In the genomic region with DNA sequence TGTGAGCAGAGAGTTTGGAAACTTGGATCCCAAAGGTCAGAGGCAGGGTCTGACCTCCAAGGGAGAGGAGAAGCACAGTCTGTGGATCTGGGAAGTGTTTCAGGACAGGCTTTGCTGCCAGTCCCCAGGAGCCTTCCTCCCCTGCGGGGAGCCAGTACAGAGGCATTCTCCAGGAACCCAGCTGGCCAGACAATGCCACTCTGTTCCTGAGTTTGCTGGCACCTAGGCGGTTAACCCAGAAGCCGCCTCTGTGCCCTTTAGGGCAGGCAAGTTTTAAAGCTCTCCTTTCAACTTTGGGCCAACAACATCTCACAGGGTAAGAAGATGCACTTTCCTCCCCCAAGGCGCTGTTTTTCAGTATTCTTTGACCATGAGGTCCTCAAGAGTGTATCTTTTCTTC, we compare ENCODE assay signal across 22 cellular contexts. TPM values are rescaled to one million over a fixed set of nuclear protein-coding genes. Genes with fewer than 3 reads are reported as not detected.
A peak's percentile ranks its signal among the peaks of the same experiment; 100 is the strongest.
DNase-seq lines count a peak whose midpoint lies in the region; ATAC-seq and TF ChIP-seq lines count a peak whose summit lies in the region.
"Had no signal": no experiment of that assay in that cellular context is flagged by ENCODE, and none has a peak within 500 bp of the region (broad histone marks: within the 10 kb centered on the region; RNA-seq: fewer than 3 reads in every experiment).

No MANE protein-coding gene starts in this region.

- H4K91ac ChIP-seq in H9 (ENCODE audit: insufficient read length, low read depth, low read length) = no peak overlapping the region

- H3K14ac ChIP-seq in H9 (ENCODE audit: insufficient read depth, low read length) = no peak overlapping the region

- H3K9me3 Mint-ChIP-seq in H9 = no peaks in the 10 kb centered on the region

- H3K4me1 ChIP-seq in H9 (ENCODE audit: insufficient read depth, low read length) = peaks cover 3% of the 10 kb centered on the region; the same call in 1 of the 2 replicates
- no peaks in the 10 kb centered on the region for H3K4me1 ChIP-seq in Peyer's patch

- H3K23ac ChIP-seq in H9 (ENCODE audit: insufficient read length, low read depth, low read length) = no peak overlapping the region

- no peaks in the 10 kb centered on the region for H3K36me3 ChIP-seq in Peyer's patch

- no peak overlapping the region for H3K4me2 ChIP-seq in H9 (ENCODE audit: insufficient read depth, insufficient read length, low read length)
- H3K4me2 ChIP-seq: PC-9 had no signal

- POLR2A ChIA-PET in RWPE1 (lab: Yijun Ruan, JAX; ENCODE audit: low non-redundant PET) = no interaction called here

- TF ChIP-seq POLR2A in Peyer's patch (IDR thresholded peaks at IDR 0.05) = no peak

- H3K4ac ChIP-seq in H9 (ENCODE audit: low read depth, low read length) = no peak overlapping the region

- peaks cover 22 to 27% of the 10 kb centered on the region in 2 experiments for H3K4me1 Mint-ChIP-seq in H9

- H3K4me3 ChIP-seq in Peyer's patch = no peak overlapping the region
- H3K4me3 ChIP-seq: GM23248, K562, PC-9, SK-N-MC had no signal

- H4K20me1 ChIP-seq in H9 (ENCODE audit: control insufficient read depth, insufficient read depth, insufficient read length) = no peaks in the 10 kb centered on the region

- H3K56ac ChIP-seq in H9 (ENCODE audit: insufficient read length, low read depth, low read length) = no peak overlapping the region

- CTCF ChIA-PET in RWPE1 (lab: Yijun Ruan, JAX) = interaction anchor here (0.6 to 4.6 kb wide), 8 partner anchors 10 to 1855 kb away, joined by 3 to 27 read pairs (median 4); no protein-coding TSS in a partner anchor

- no peak overlapping the region for H4K8ac ChIP-seq in H9 (replicated peaks; ENCODE audit: insufficient read length, low read depth, low read length)

- H4K5ac ChIP-seq in H9 (ENCODE audit: insufficient read length, low read depth, low read length) = no peak overlapping the region

- no peaks in the 10 kb centered on the region for H3K79me2 ChIP-seq in H9 (ENCODE audit: insufficient read depth, low read length)

- H2BK120ac ChIP-seq in H9 (ENCODE audit: low read depth, low read length, poor library complexity, severe bottlenecking) = no peak overlapping the region

- ATAC-seq in HG03280 (IDR thresholded peaks at IDR 0.05; ENCODE audit: unreplicated experiment) = no peak
- ATAC-seq: HCT116, K562, Right ventricle myocardium inferior had no signal

- no peak overlapping the region for H2AFZ ChIP-seq in H9 (ENCODE audit: low read length)
- H2AFZ ChIP-seq: GM23248, PC-9 had no signal

- H2BK20ac ChIP-seq in H9 (ENCODE audit: low read depth, low read length, poor library complexity, severe bottlenecking) = no peak overlapping the region

- no peaks in the 10 kb centered on the region for H3K27me3 ChIP-seq in H9 (ENCODE audit: insufficient read depth, low read length)
- no peaks in the 10 kb centered on the region for H3K27me3 ChIP-seq in Peyer's patch

- no peaks in the 10 kb centered on the region for H3K23me2 ChIP-seq in H9 (ENCODE audit: insufficient read length, low read depth, low read length, poor library complexity, severe bottlenecking)

- no peak overlapping the region for H3K9ac ChIP-seq in H9 (ENCODE audit: extremely low read depth, insufficient read length, low read length)
- H3K9ac ChIP-seq: GM23248 had no signal

- H3K18ac ChIP-seq in H9 (ENCODE audit: insufficient read length, low read depth, low read length) = no peak overlapping the region

- no peak overlapping the region for H2BK12ac ChIP-seq in H9 (ENCODE audit: insufficient read length, low read depth, low read length)

- H3K27ac ChIP-seq in H9 (ENCODE audit: insufficient read length, low read depth, low read length) = no peak overlapping the region
- H3K27ac ChIP-seq in RWPE1 = peak overlapping the region; percentile 16
- no peak overlapping the region for H3K27ac ChIP-seq in Peyer's patch
- H3K27ac ChIP-seq: GM23248, PC-9, SK-N-MC had no signal

- TF ChIP-seq CTCF in H9 (conservative IDR thresholded peaks at IDR 0.05) = no peak
- TF ChIP-seq CTCF in RWPE1 (conservative IDR thresholded peaks at IDR 0.05; ENCODE audit: low read depth) = no peak
- no peak for TF ChIP-seq CTCF in Peyer's patch (IDR thresholded peaks at IDR 0.05)

- no peak overlapping the region for H2AK5ac ChIP-seq in H9 (ENCODE audit: insufficient read length, low read length)

- H3K4me3 Mint-ChIP-seq in H9 = no peak overlapping the region
- H3K4me3 Mint-ChIP-seq: CD14-positive monocyte had no signal

- peaks cover 0 to 58% (median 5%) of the 10 kb centered on the region in 3 experiments; a peak in 3 of 7 replicates for H3K36me3 Mint-ChIP-seq in H9 (ENCODE audit: insufficient read depth in 1 of 3, low read depth in 3 of 3)
- H3K36me3 Mint-ChIP-seq: CD14-positive monocyte had no signal

- H3K79me1 ChIP-seq in H9 (ENCODE audit: insufficient read depth, low read depth, low read length, poor library complexity, severe bottlenecking) = no peaks in the 10 kb centered on the region

- H3K9me3 ChIP-seq in H9 (ENCODE audit: control insufficient read depth, low read depth, low read length) (no peaks in the 10 kb centered on the region), Peyer's patch (no peaks in the 10 kb centered on the region)

- no CpG with 5 or more reads among the region's 4 CpGs for WGBS in H9 (ENCODE audit: extremely low coverage, insufficient read length, low lambda C conversion rate)

- H3T11ph ChIP-seq in H9 (ENCODE audit: low read length) = no peak overlapping the region

- peak overlapping the region in 2 of 3 experiments; percentile 9 to 64; a peak in 2 of 7 replicates for H3K27ac Mint-ChIP-seq in H9

- H2BK15ac ChIP-seq in H9 (ENCODE audit: low read depth, low read length) = no peak overlapping the region

- no peaks in the 10 kb centered on the region for H3K27me3 Mint-ChIP-seq in H9 (ENCODE audit: low read depth)

- no peak overlapping the region for H2BK5ac ChIP-seq in H9 (ENCODE audit: insufficient read length, low read length)

- DNase-seq in H9 = no peak
- DNase-seq in RWPE1 (ENCODE audit: low spot score) = no peak
- peak; percentile 65 for DNase-seq in foreskin melanocyte
- DNase-seq in pons (ENCODE audit: low spot score) = peak; percentile 28
- DNase-seq in DMS53 (lab: John Stamatoyannopoulos, UW) = no peak
- no peak for DNase-seq in Peyer's patch
- DNase-seq: AML-193, COR-L47, DMS153, GF-D8, GM23248, NCI-H1436, NCI-H2029, NCI-H345, NCI-H524 treated with DMSO at 0.1 percent for 48 hours had no signal

RNA-seq across cellular contexts. Expression of a gene that starts 37.0 kb away (rescaled TPM):
- total RNA-seq in H9 (2021) (3.2 and 4.6 TPM in 2 replicates), Peyer's patch (not detected)
- total RNA-seq: K562 had no signal

RNA-seq across cellular contexts. Expression of a gene that starts 47.3 kb away (rescaled TPM):
- 13.8 and 15.2 TPM in 2 replicates for total RNA-seq in H9 (2021)
- total RNA-seq in Peyer's patch = 100 to 1,000 TPM in 3 of 4 donors, 10 to 100 TPM in 1; 60.1 to 180 (median 126) TPM

Comparison
In these comparisons a context has a peak if more than half of its experiments do, and no peak if none do; other contexts are left out.
1. DNase-seq: peak in foreskin melanocyte (single experiment) and pons (single experiment); none in H9 (single experiment), RWPE1 (single experiment), DMS53 (single experiment) and Peyer's patch (0 of 3).